ENCODE assay signal across 8 cellular contexts in the genomic region with DNA sequence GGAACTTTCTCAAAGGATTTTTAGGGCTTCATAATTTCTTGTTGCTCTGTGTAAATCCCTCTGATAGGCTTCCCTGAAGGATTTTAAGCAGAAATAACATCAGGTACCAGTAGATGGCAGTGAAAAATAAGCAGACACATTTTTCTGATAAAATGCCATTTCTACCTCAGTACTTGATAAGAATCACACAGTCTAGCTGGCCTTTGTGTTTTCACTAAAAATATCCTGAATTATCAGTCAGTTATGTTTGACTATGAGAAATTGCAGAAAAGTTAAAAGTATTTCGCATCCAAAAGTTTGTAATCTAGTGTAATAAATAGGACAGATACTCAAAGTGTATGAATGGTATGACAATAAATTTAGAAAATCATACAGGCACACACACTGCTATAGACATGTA.
DNase-seq lines count a peak whose midpoint lies in the region; ATAC-seq, FAIRE-seq and TF ChIP-seq lines count a peak whose summit lies in the region.

No MANE protein-coding gene starts in this region.

- no peak overlapping the region for H2AK5ac ChIP-seq in mesenchymal stem cell (ENCODE audit: low read length, severe bottlenecking)

- H3K14ac ChIP-seq in mesenchymal stem cell (ENCODE audit: low read length in 2 of 2): no peak overlapping the region

- no peak overlapping the region for H2BK15ac ChIP-seq in mesenchymal stem cell (ENCODE audit: low read depth, poor library complexity, severe bottlenecking)

- no peaks in the 10 kb centered on the region for H3K79me2 ChIP-seq in MM.1S (ENCODE audit: low read length)
- no peaks in the 10 kb centered on the region for H3K79me2 ChIP-seq in K562 (ENCODE audit: control insufficient read depth, insufficient read depth, low read length)

- peak; percentile 55 for FAIRE-seq in K562 (lab: Jason Lieb, UNC)

- peak; percentile 52 to 78 for TF ChIP-seq RAD21 in K562 (CRISPR knock-in tag; conservative IDR thresholded peaks at IDR 0.05 in 1 of 2, IDR thresholded peaks at IDR 0.05 in 1 of 2)

- H2BK120ac ChIP-seq in mesenchymal stem cell (ENCODE audit: low read depth, low read length): no peak overlapping the region

- no peaks in the 10 kb centered on the region for H3K9me2 ChIP-seq in MM.1S (replicated peaks; ENCODE audit: insufficient read depth, low read length)

- 46% methylated on average over 1 of the region's 1 CpG for WGBS in K562 (ENCODE audit: insufficient coverage, low coverage, missing lambda C conversion rate)
- no CpG with 5 or more reads among the region's 1 CpG for WGBS in mesenchymal stem cell
- 82 to 84% methylated on average over 1 of the region's 1 CpG for WGBS in thyroid gland, 2 donors

- no peak overlapping the region for H2BK12ac ChIP-seq in mesenchymal stem cell (ENCODE audit: low read length in 2 of 2)

- H3K4ac ChIP-seq in mesenchymal stem cell (ENCODE audit: low read depth in 1 of 2, low read length in 2 of 2): no peak overlapping the region

- H3K9me3 ChIP-seq in MM.1S (replicated peaks; ENCODE audit: insufficient read depth, low read length): no peaks in the 10 kb centered on the region
- H3K9me3 ChIP-seq in K562 (replicated peaks; ENCODE audit: control insufficient read depth, insufficient read depth, low read depth, low read length): no peaks in the 10 kb centered on the region
- no peaks in the 10 kb centered on the region for H3K9me3 ChIP-seq in mesenchymal stem cell (ENCODE audit: control insufficient read depth, low read length)
- no peaks in the 10 kb centered on the region for H3K9me3 ChIP-seq in thyroid gland

- no peak overlapping the region for H4K8ac ChIP-seq in mesenchymal stem cell (ENCODE audit: low read length)

- no peak overlapping the region for H3K4me2 ChIP-seq in MM.1S (ENCODE audit: low read depth, low read length)
- H3K4me2 ChIP-seq in K562 (ENCODE audit: insufficient read depth, low read length): no peak overlapping the region
- H3K4me2 ChIP-seq in mesenchymal stem cell (ENCODE audit: low read length, poor library complexity, severe bottlenecking): no peak overlapping the region

- no peak overlapping the region for H3K27ac ChIP-seq in MM.1S (ENCODE audit: low read length)
- no peak overlapping the region for H3K27ac ChIP-seq in K562 (ENCODE audit: extremely low read depth, low read depth, low read length)
- no peak overlapping the region for H3K27ac ChIP-seq in mesenchymal stem cell (ENCODE audit: low read length, poor library complexity, severe bottlenecking)
- no peak overlapping the region for H3K27ac ChIP-seq in thyroid gland

- no peak overlapping the region for H3K23ac ChIP-seq in mesenchymal stem cell (ENCODE audit: low read length in 2 of 2)

- in situ Hi-C loops in K562 (cut with MboI): no loop called here

- no peak overlapping the region for H4K91ac ChIP-seq in mesenchymal stem cell (ENCODE audit: low read length)

- H3K9ac ChIP-seq in MM.1S (ENCODE audit: low read length) (no peak overlapping the region), K562 (ENCODE audit: insufficient read depth in 1 of 2, low read depth in 2 of 2, low read length in 2 of 2) (no peak overlapping the region), mesenchymal stem cell (ENCODE audit: low read length) (no peak overlapping the region)

- intact Hi-C loops in K562 (cut with micrococcal nuclease): loop anchor here (1.0 to 5.0 kb wide), 2 partner anchors 83 to 196 kb away; partner anchors contain the start of gene FRZB
- intact Hi-C loops in thyroid gland (cut with DNase I): loop anchor here (5.0 kb wide), 1 partner anchor 193 kb away; no protein-coding TSS in a partner anchor

- no peak overlapping the region for H2AFZ ChIP-seq in MM.1S (ENCODE audit: low read length)
- no peak overlapping the region for H2AFZ ChIP-seq in K562 (ENCODE audit: low read depth, low read length)
- H2AFZ ChIP-seq in mesenchymal stem cell (ENCODE audit: low read depth, low read length): no peak overlapping the region

- H3K4me1 ChIP-seq in MM.1S (ENCODE audit: low read length): no peaks in the 10 kb centered on the region
- H3K4me1 ChIP-seq in K562 (replicated peaks in 1 of 2; ENCODE audit: control insufficient read depth in 2 of 2, insufficient read depth in 2 of 2, low read length in 2 of 2): no peaks in the 10 kb centered on the region; a peak in 2 of 5 replicates
- H3K4me1 ChIP-seq in mesenchymal stem cell (ENCODE audit: control insufficient read depth, insufficient read depth, low read depth, low read length): no peaks in the 10 kb centered on the region
- no peaks in the 10 kb centered on the region for H3K4me1 ChIP-seq in thyroid gland

- H2BK5ac ChIP-seq in mesenchymal stem cell (ENCODE audit: low read depth, low read length, poor library complexity, severe bottlenecking): no peak overlapping the region

- no peak overlapping the region for H3K4me3 ChIP-seq in MM.1S (ENCODE audit: low read length)
- no peak overlapping the region for H3K4me3 ChIP-seq in K562
- no peak overlapping the region for H3K4me3 ChIP-seq in mesenchymal stem cell (ENCODE audit: insufficient read depth in 1 of 2, low read depth in 1 of 2, low read length in 2 of 2)
- no peak overlapping the region for H3K4me3 ChIP-seq in thyroid gland (replicated peaks in 1 of 3)

- CTCF ChIA-PET in K562 (lab: Yijun Ruan, JAX; ENCODE audit: low intra/inter-chr PET ratio): interaction anchor here (0.8 to 0.9 kb wide), 2 partner anchors 196 kb away, joined by 3 to 4 read pairs; no protein-coding TSS in a partner anchor

- TF ChIP-seq CTCF in MM.1S (IDR thresholded peaks at IDR 0.05; ENCODE audit: low read length) (peak; percentile 49), K562 (IDR thresholded peaks at IDR 0.05 in 2 of 3, conservative IDR thresholded peaks at IDR 0.05 in 1 of 3; ENCODE audit: insufficient read depth in 2 of 3, low read depth in 1 of 3, low read length in 3 of 3) (peak; percentile 36 to 72 (median 47); a peak in 4 of 6 replicates), thyroid gland (IDR thresholded peaks at IDR 0.05) (peak in 3 of 6 experiments; percentile 45 to 50 (median 50))

- H3K36me3 ChIP-seq in MM.1S (replicated peaks; ENCODE audit: insufficient read depth, low read length): no peaks in the 10 kb centered on the region
- no peaks in the 10 kb centered on the region for H3K36me3 ChIP-seq in K562 (ENCODE audit: control insufficient read depth, insufficient read depth, low read length)
- peaks cover 2 to 15% of the 10 kb centered on the region in 2 experiments for H3K36me3 ChIP-seq in mesenchymal stem cell (ENCODE audit: control insufficient read depth in 1 of 2, insufficient read depth in 2 of 2, low read depth in 1 of 2, low read length in 2 of 2)
- H3K36me3 ChIP-seq in thyroid gland: no peaks in the 10 kb centered on the region

- H3K9me1 ChIP-seq in K562 (ENCODE audit: control insufficient read depth, insufficient read depth, low read length): no peaks in the 10 kb centered on the region

- DNase-seq in NCI-H2107 treated with DMSO at 0.1 percent for 48 hours (lab: John Stamatoyannopoulos, UW; ENCODE audit: unreplicated experiment) (peak; percentile 6), NCI-H2107 (lab: John Stamatoyannopoulos, UW) (no peak), MM.1S (peak; percentile 24), K562 (ENCODE audit: extremely low read depth in 1 of 4, low spot score in 3 of 4) (peak; percentile 18 to 34 (median 20)), mesenchymal stem cell (peak; percentile 60), thyroid gland (no peak), NCI-H187 treated with DMSO at 0.1 percent for 48 hours (lab: John Stamatoyannopoulos, UW) (no peak), activated T-cell treated with anti-CD3 and anti-CD28 coated beads for 4 hours (no peak)

- peak; percentile 79 for ATAC-seq in K562

- H3F3A ChIP-seq in MM.1S (ENCODE audit: insufficient read depth, low read length): no peaks in the 10 kb centered on the region

- H3K79me1 ChIP-seq in mesenchymal stem cell (replicated peaks; ENCODE audit: low read length, poor library complexity, severe bottlenecking): no peaks in the 10 kb centered on the region

- no peak for TF ChIP-seq EP300 in K562 (IDR thresholded peaks at IDR 0.05; ENCODE audit: low read length)

- no peak overlapping the region for H3K18ac ChIP-seq in mesenchymal stem cell (ENCODE audit: low read depth in 1 of 2, low read length in 2 of 2)

- BruUV-seq in K562 (replicated peaks; lab: Mats Ljungman, UMichigan): no TSS peak

- POLR2A ChIA-PET in K562 (lab: Yijun Ruan, JAX): no interaction called here

- no peaks in the 10 kb centered on the region for H3K27me3 ChIP-seq in MM.1S (replicated peaks; ENCODE audit: insufficient read depth, low read length)
- H3K27me3 ChIP-seq in K562 (ENCODE audit: control insufficient read depth in 2 of 2, insufficient read depth in 2 of 2, low read length in 2 of 2): no peaks in the 10 kb centered on the region
- H3K27me3 ChIP-seq in mesenchymal stem cell (ENCODE audit: control insufficient read depth in 1 of 2, insufficient read depth in 1 of 2, low read length in 2 of 2): no peaks in the 10 kb centered on the region
- no peaks in the 10 kb centered on the region for H3K27me3 ChIP-seq in thyroid gland

- TF ChIP-seq POLR2A in K562 (conservative IDR thresholded peaks at IDR 0.05) (no peak), thyroid gland (IDR thresholded peaks at IDR 0.05) (no peak)

- H4K20me1 ChIP-seq in MM.1S (ENCODE audit: insufficient read depth, low read length) (no peaks in the 10 kb centered on the region), K562 (replicated peaks; ENCODE audit: control insufficient read depth, insufficient read depth, low read length) (no peaks in the 10 kb centered on the region)

TF ChIP-seq in K562, 482 proteins besides CTCF, POLR2A, EP300 and RAD21 (continues in another document):
- no peak for TF ChIP-seq ZNF174 (CRISPR knock-in tag; IDR thresholded peaks at IDR 0.05)

Comparison
In these comparisons a context has a peak if more than half of its experiments do, and no peak if none do; other contexts are left out.
1. DNase-seq: peak in NCI-H2107 treated with DMSO at 0.1 percent for 48 hours (single experiment), MM.1S (single experiment), K562 (4 of 4) and mesenchymal stem cell (single experiment); none in NCI-H2107 (single experiment), thyroid gland (0 of 2), NCI-H187 treated with DMSO at 0.1 percent for 48 hours (single experiment) and activated T-cell treated with anti-CD3 and anti-CD28 coated beads for 4 hours (single experiment).